In genomic region chr20:20210943-20211273, GRCh38 we compare ENCODE assay signal across 11 cellular contexts.
"Had no signal": no experiment of that assay in that cellular context is flagged by ENCODE, and none has a peak within 500 bp of the region (broad histone marks: within the 10 kb centered on the region; RNA-seq: fewer than 3 reads in every experiment).

No MANE protein-coding gene starts in this region.

- FAIRE-seq: endothelial cell of umbilical vein had no signal

- H3K27ac ChIP-seq: ascending aorta, cardiac muscle cell, ovary, tibial nerve, VCaP had no signal

- DNase-seq: activated CD4-positive, alpha-beta memory T cell treated with anti-CD3 and anti-CD28 coated beads for 36 hours; activated T-cell treated with anti-CD3 and anti-CD28 coated beads, Interleukin-2, amount 50 U/mL, for 48 hours; foreskin melanocyte; ovary had no signal

- H3K36me3 ChIP-seq: ascending aorta, cardiac muscle cell, ovary, tibial nerve had no signal

- ATAC-seq: stimulated activated memory B cell treated with anti-CD40 and anti-IgM and Interleukin-4, amounts not matched to agents 10 μg/mL and 1 μg/mL and 100 μg/mL, for 72 hours had no signal

- H3K4me3 ChIP-seq: ascending aorta, cardiac muscle cell, ovary, skin epidermis, tibial nerve had no signal

- H3K4me1 ChIP-seq: ascending aorta, tibial nerve had no signal

- H3K9me3 ChIP-seq: ascending aorta, ovary, tibial nerve had no signal

- H3K27me3 ChIP-seq: ascending aorta, cardiac muscle cell, ovary, tibial nerve had no signal
